ENCODE assay signal across 11 cellular contexts in genomic region chr6:119444642-119445557, GRCh38.
DNase-seq lines count a peak whose midpoint lies in the region; ATAC-seq and TF ChIP-seq lines count a peak whose summit lies in the region.
"Had no signal": no experiment of that assay in that cellular context is flagged by ENCODE, and none has a peak within 500 bp of the region (broad histone marks: within the 10 kb centered on the region; RNA-seq: fewer than 3 reads in every experiment).

No MANE protein-coding gene starts in this region.

- H3K9me3 Mint-ChIP-seq in dendritic cell treated with granulocyte-macrophage colony-stimulating factor and Interleukin-4, amounts not matched to agents 40 ng/mL and 50 ng/mL, for 4 days = no peaks in the 10 kb centered on the region
- H3K9me3 Mint-ChIP-seq: effector memory CD8-positive, alpha-beta T cell had no signal

- intact Hi-C loops in dendritic cell treated with granulocyte-macrophage colony-stimulating factor and Interleukin-4, amounts not matched to agents 40 ng/mL and 50 ng/mL, for 4 days (cut with micrococcal nuclease) = loop anchor here (5.0 to 10.0 kb wide), 4 partner anchors 88 to 300 kb away; no protein-coding TSS in a partner anchor

- ATAC-seq in GM18505 (IDR thresholded peaks at IDR 0.05; ENCODE audit: unreplicated experiment) (peak; percentile 67), GM21526 (IDR thresholded peaks at IDR 0.05; ENCODE audit: low FRiP score, unreplicated experiment) (peak; percentile 56), HG03196 (IDR thresholded peaks at IDR 0.05; ENCODE audit: unreplicated experiment) (peak; percentile 51), gastroesophageal sphincter (no peak)
- ATAC-seq: effector memory CD8-positive, alpha-beta T cell had no signal

- H3K27me3 Mint-ChIP-seq in dendritic cell treated with granulocyte-macrophage colony-stimulating factor and Interleukin-4, amounts not matched to agents 40 ng/mL and 50 ng/mL, for 4 days = peaks cover 9% of the 10 kb centered on the region
- H3K27me3 Mint-ChIP-seq: effector memory CD8-positive, alpha-beta T cell had no signal

- TF ChIP-seq EP300 in gastroesophageal sphincter (IDR thresholded peaks at IDR 0.05) = no peak

- H3K27me3 ChIP-seq in gastroesophageal sphincter = no peaks in the 10 kb centered on the region

- no peak overlapping the region for H3K27ac ChIP-seq in gastroesophageal sphincter

- H3K4me1 ChIP-seq in gastroesophageal sphincter = peaks cover 4 to 19% (median 9%) of the 10 kb centered on the region in 3 donors

- TF ChIP-seq POLR2A in GM18505 (IDR thresholded peaks at IDR 0.05; ENCODE audit: borderline replicate concordance, extremely low read depth, insufficient read depth, insufficient read length) (no peak), gastroesophageal sphincter (IDR thresholded peaks at IDR 0.05) (no peak)

- H3K4me1 Mint-ChIP-seq in dendritic cell treated with granulocyte-macrophage colony-stimulating factor and Interleukin-4, amounts not matched to agents 40 ng/mL and 50 ng/mL, for 4 days (ENCODE audit: low read depth) = peaks cover 67% of the 10 kb centered on the region

- no peaks in the 10 kb centered on the region for H3K36me3 ChIP-seq in gastroesophageal sphincter

- WGBS in gastroesophageal sphincter (ENCODE audit: low coverage in 1 of 2), 2 donors = 74 to 96% methylated on average over 3 to 4 of the region's 4 CpGs

- no peak overlapping the region for H3K4me3 ChIP-seq in gastroesophageal sphincter

- in situ Hi-C loops in G401 (cut with HindIII; ENCODE audit: low sequenced_read_pairs) = no loop called here

- DNase-seq in G401 (ENCODE audit: low spot score) = no peak
- DNase-seq in activated CD4-positive, alpha-beta T cell treated with anti-CD3 and anti-CD28 coated beads for 4 hours = no peak
- no peak for DNase-seq in LoVo (ENCODE audit: low spot score)
- DNase-seq: activated T-cell treated with anti-CD3 and anti-CD28 coated beads for 4 hours; effector memory CD8-positive, alpha-beta T cell; stimulated activated CD4-positive, alpha-beta T cell treated with anti-CD3 and anti-CD28 coated beads, Interleukin-15, amount 100 ng/mL, for 24 hours had no signal

- H3K36me3 Mint-ChIP-seq in dendritic cell treated with granulocyte-macrophage colony-stimulating factor and Interleukin-4, amounts not matched to agents 40 ng/mL and 50 ng/mL, for 4 days (ENCODE audit: low read depth) = no peaks in the 10 kb centered on the region

- TF ChIP-seq CTCF in gastroesophageal sphincter (IDR thresholded peaks at IDR 0.05) = no peak

- H3K4me3 Mint-ChIP-seq in dendritic cell treated with granulocyte-macrophage colony-stimulating factor and Interleukin-4, amounts not matched to agents 40 ng/mL and 50 ng/mL, for 4 days = no peak overlapping the region
- H3K4me3 Mint-ChIP-seq: effector memory CD8-positive, alpha-beta T cell had no signal

- H3K9me3 ChIP-seq in gastroesophageal sphincter = no peaks in the 10 kb centered on the region

- H3K27ac Mint-ChIP-seq in dendritic cell treated with granulocyte-macrophage colony-stimulating factor and Interleukin-4, amounts not matched to agents 40 ng/mL and 50 ng/mL, for 4 days = peak overlapping the region; percentile 87
- H3K27ac Mint-ChIP-seq: effector memory CD8-positive, alpha-beta T cell had no signal
